In the genomic region with DNA sequence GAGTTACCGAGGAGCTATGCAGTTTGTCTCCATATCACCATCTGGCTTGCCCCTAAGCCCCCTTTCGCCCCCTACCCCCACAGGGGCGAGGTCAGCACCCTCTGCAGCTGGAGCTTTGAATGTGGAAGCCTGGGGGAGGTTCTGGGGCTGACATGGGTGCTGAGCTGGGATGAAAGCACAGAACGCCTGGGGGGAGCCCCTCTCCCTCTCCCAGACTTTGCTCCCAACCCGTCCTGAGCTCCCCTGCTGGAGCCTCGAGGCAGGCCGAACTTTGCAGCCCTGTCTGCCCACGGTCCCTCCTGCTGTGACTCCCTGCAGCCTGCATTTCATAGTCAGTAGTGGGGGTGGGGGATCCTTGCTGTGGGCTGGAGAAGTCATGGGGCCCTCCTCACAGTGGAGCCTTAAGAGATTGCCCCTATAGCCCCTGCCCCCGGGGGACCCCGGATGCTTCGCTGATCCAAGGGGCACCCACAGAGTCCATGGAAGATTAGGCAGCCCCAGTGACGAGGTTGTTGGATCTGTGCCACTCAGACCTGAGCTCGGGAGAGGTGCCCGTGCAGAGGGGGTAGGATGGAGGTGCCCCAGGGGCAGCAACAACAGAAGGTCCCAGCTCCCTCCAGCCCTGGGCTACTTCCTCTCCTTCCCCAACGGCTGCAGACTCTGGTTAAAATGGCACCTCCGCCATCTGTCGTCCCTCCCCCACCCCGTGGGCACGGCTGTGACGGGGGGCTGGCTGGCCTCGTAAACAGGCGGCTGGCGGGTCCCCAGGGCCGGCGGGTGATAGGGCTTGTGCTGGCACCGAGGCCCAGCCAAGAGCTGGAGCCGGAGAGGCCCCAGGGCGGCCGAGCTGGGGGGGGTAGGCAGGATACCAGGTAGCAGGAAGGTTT, we compare ENCODE assay signal across 9 cellular contexts.
A peak's percentile ranks its signal among the peaks of the same experiment; 100 is the strongest.
DNase-seq lines count a peak whose midpoint lies in the region; ATAC-seq and TF ChIP-seq lines count a peak whose summit lies in the region.
"Had no signal": no experiment of that assay in that cellular context is flagged by ENCODE, and none has a peak within 500 bp of the region (broad histone marks: within the 10 kb centered on the region; RNA-seq: fewer than 3 reads in every experiment).

No MANE protein-coding gene starts in this region.

- peaks cover 40% of the 10 kb centered on the region for H3K4me1 Mint-ChIP-seq in activated CD4-positive, alpha-beta memory T cell treated with anti-CD3 and anti-CD28 coated beads for 36 hours (ENCODE audit: low read depth)
- H3K4me1 Mint-ChIP-seq in glutamatergic neuron (ENCODE audit: low read depth, unreplicated experiment): peaks cover 10% of the 10 kb centered on the region

- no peak overlapping the region for H3K4me3 Mint-ChIP-seq in activated CD4-positive, alpha-beta memory T cell treated with anti-CD3 and anti-CD28 coated beads for 36 hours
- H3K4me3 Mint-ChIP-seq in glutamatergic neuron (ENCODE audit: unreplicated experiment): no peak overlapping the region

- CTCF ChIA-PET in BJ (lab: Yijun Ruan, JAX): interaction anchor here (0.6 to 2.9 kb wide), 6 partner anchors 8 to 313 kb away, joined by 3 to 13 read pairs (median 4); no protein-coding TSS in a partner anchor
- CTCF ChIA-PET in activated CD4-positive, alpha-beta memory T cell treated with anti-CD3 and anti-CD28 coated beads for 36 hours (lab: Charles Lee): interaction anchor here (0.7 to 2.0 kb wide), 3 partner anchors 37 to 285 kb away, joined by 3 to 9 read pairs (median 8); no protein-coding TSS in a partner anchor

- no peaks in the 10 kb centered on the region for H3K36me3 Mint-ChIP-seq in activated CD4-positive, alpha-beta memory T cell treated with anti-CD3 and anti-CD28 coated beads for 36 hours
- H3K36me3 Mint-ChIP-seq in glutamatergic neuron (ENCODE audit: unreplicated experiment): no peaks in the 10 kb centered on the region
- H3K36me3 Mint-ChIP-seq: activated naive CD8-positive, alpha-beta T cell had no signal

- H3K27me3 Mint-ChIP-seq in activated CD4-positive, alpha-beta memory T cell treated with anti-CD3 and anti-CD28 coated beads for 36 hours: no peaks in the 10 kb centered on the region
- H3K27me3 Mint-ChIP-seq in glutamatergic neuron (ENCODE audit: unreplicated experiment): peaks cover 6% of the 10 kb centered on the region
- H3K27me3 Mint-ChIP-seq: activated naive CD8-positive, alpha-beta T cell had no signal

- intact Hi-C loops in activated CD4-positive, alpha-beta memory T cell treated with anti-CD3 and anti-CD28 coated beads for 36 hours (cut with micrococcal nuclease): loop anchor here (1.0 to 2.0 kb wide), 2 partner anchors 28 to 430 kb away; a partner anchor contains a TSS
- intact Hi-C loops in posterior vena cava (cut with DNase I): no loop called here

- H3K27me3 ChIP-seq in BJ (ENCODE audit: control insufficient read depth, insufficient read depth, low read length): no peaks in the 10 kb centered on the region

- no peak for DNase-seq in BJ (ENCODE audit: low read depth)
- peak; percentile 92 to 94 for DNase-seq in Kasumi-1 (lab: John Stamatoyannopoulos, UW)
- peak; percentile 31 for DNase-seq in activated CD4-positive, alpha-beta memory T cell treated with anti-CD3 and anti-CD28 coated beads for 36 hours
- DNase-seq in glutamatergic neuron: peak; percentile 75
- peak; percentile 88 for DNase-seq in posterior vena cava (ENCODE audit: low spot score)
- no peak for DNase-seq in LoVo (ENCODE audit: low spot score)

- ATAC-seq in HG02885 (IDR thresholded peaks at IDR 0.05; ENCODE audit: poor library complexity, unreplicated experiment): no peak
- ATAC-seq in GM19452 (IDR thresholded peaks at IDR 0.05; ENCODE audit: unreplicated experiment): no peak

- TF ChIP-seq CTCF in BJ (IDR thresholded peaks at IDR 0.05; ENCODE audit: insufficient read depth, low read depth, low read length) (0 out of 2 replicates have a peak, but pooled peaks have one; percentile 10), glutamatergic neuron (IDR thresholded peaks at IDR 0.05; ENCODE audit: partially characterized antibody, unreplicated experiment) (no peak)

- peaks cover 4% of the 10 kb centered on the region for H3K9me3 Mint-ChIP-seq in activated CD4-positive, alpha-beta memory T cell treated with anti-CD3 and anti-CD28 coated beads for 36 hours
- peaks cover 6% of the 10 kb centered on the region for H3K9me3 Mint-ChIP-seq in glutamatergic neuron (ENCODE audit: unreplicated experiment)

- POLR2A ChIA-PET in BJ (lab: Charles Lee): interaction anchor here (1.2 to 1.7 kb wide), 3 partner anchors 281 to 317 kb away, joined by 3 to 15 read pairs (median 6); a partner anchor contains a TSS
- POLR2A ChIA-PET in activated CD4-positive, alpha-beta memory T cell treated with anti-CD3 and anti-CD28 coated beads for 36 hours (lab: Charles Lee): interaction anchor here (1.1 to 3.8 kb wide), 4 partner anchors 24 to 42 kb away, joined by 3 to 22 read pairs (median 13); no protein-coding TSS in a partner anchor

- no peaks in the 10 kb centered on the region for H3K36me3 ChIP-seq in BJ (ENCODE audit: control insufficient read depth, insufficient read depth, low read length)

- H3K4me3 ChIP-seq in BJ (ENCODE audit: low read depth, low read length): no peak overlapping the region

- H3K27ac Mint-ChIP-seq in activated CD4-positive, alpha-beta memory T cell treated with anti-CD3 and anti-CD28 coated beads for 36 hours: peak overlapping the region; percentile 65
- H3K27ac Mint-ChIP-seq in glutamatergic neuron (ENCODE audit: unreplicated experiment): peak overlapping the region; percentile 72

Comparison
In these comparisons a context has a peak if more than half of its experiments do, and no peak if none do; other contexts are left out.
1. DNase-seq: peak in Kasumi-1 (2 of 2), activated CD4-positive, alpha-beta memory T cell treated with anti-CD3 and anti-CD28 coated beads for 36 hours (single experiment), glutamatergic neuron (single experiment) and posterior vena cava (single experiment); none in BJ (single experiment) and LoVo (single experiment).